ENCODE assay signal across 1 cellular context in the genomic region with DNA sequence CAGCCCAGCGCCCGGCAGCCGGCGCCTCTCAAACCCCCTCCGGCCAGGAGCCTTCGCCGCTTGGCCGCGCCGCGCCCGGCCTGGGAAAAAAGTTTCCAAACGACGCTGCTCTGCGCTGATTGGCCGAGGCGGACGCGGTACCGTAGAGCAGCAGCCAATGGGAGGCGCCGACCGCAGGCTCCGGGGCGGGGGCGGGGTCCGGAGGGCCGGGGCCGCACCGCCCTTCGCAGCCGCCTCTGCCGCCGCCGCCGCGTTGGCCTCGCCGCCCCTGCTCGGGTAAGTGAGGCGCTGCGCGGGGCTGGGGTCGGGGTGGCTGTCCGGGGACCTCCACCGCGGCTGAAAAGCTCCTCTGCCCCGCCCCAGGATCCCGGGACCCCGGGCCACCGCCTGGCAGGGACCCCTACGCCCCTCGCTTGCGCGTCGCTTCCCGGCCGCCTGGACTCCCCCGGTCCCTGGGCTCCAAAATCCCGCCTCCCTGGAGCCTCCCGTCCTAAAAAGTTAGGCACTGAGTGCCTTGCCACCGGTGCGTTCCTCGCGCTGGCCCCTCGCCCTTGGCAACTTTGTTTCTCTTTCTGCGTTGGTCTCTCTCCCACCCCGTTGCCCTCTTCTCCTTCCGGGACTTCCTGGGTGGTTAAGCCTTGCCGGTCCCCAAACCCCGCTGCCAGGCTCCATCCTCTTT.
TF ChIP-seq lines count a peak whose summit lies in the region.

A gene with protein sequence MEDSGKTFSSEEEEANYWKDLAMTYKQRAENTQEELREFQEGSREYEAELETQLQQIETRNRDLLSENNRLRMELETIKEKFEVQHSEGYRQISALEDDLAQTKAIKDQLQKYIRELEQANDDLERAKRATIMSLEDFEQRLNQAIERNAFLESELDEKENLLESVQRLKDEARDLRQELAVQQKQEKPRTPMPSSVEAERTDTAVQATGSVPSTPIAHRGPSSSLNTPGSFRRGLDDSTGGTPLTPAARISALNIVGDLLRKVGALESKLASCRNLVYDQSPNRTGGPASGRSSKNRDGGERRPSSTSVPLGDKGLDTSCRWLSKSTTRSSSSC (plus strand): TSS at position 227 of the 679 bp plus-strand sequence. CDS start 14,534 bp downstream, outside the sequence.

TF ChIP-seq in HepG2, 621 proteins besides CTCF, POLR2A, EP300 and RAD21 (continued from another document and continues in another):
- TF ChIP-seq POGK (CRISPR knock-in tag; conservative IDR thresholded peaks at IDR 0.05) (0 out of 2 replicates have a peak, but pooled peaks have one; percentile 55), ZNF326 (CRISPR knock-in tag; IDR thresholded peaks at IDR 0.05; ENCODE audit: borderline replicate concordance) (no peak), DBP (CRISPR knock-in tag; IDR thresholded peaks at IDR 0.05; ENCODE audit: not compliant biosample characterization) (no peak), NRL (CRISPR knock-in tag; IDR thresholded peaks at IDR 0.05; ENCODE audit: borderline replicate concordance) (peak; percentile 46; the same call in 1 of the 2 replicates), WIZ (CRISPR knock-in tag; IDR thresholded peaks at IDR 0.05) (peak; percentile 79; the same call in 1 of the 2 replicates), ZSCAN21 (CRISPR knock-in tag; IDR thresholded peaks at IDR 0.05; ENCODE audit: borderline replicate concordance) (peak; percentile 84), ZXDC (CRISPR knock-in tag; IDR thresholded peaks at IDR 0.05) (peak; percentile 91; the same call in 1 of the 2 replicates), SATB2 (CRISPR knock-in tag; IDR thresholded peaks at IDR 0.05) (peak; percentile 60; the same call in 1 of the 2 replicates), HNF4A (CRISPR knock-in tag; IDR thresholded peaks at IDR 0.05) (no peak), THAP11 (CRISPR knock-in tag; IDR thresholded peaks at IDR 0.05) (no peak; the same call in 1 of the 2 replicates), SMAD9 (CRISPR knock-in tag; IDR thresholded peaks at IDR 0.05) (no peak; the same call in 1 of the 2 replicates), RFX5 (IDR thresholded peaks at IDR 0.05; ENCODE audit: low read depth, low read length) (peak; percentile 79), SNRNP70 (IDR thresholded peaks at IDR 0.05; ENCODE audit: low read depth, low read length) (no peak), ZNF382 (CRISPR knock-in tag; IDR thresholded peaks at IDR 0.05; ENCODE audit: borderline replicate concordance) (no peak), SRY (CRISPR knock-in tag; IDR thresholded peaks at IDR 0.05) (peak; percentile 78; the same call in 1 of the 2 replicates), SCMH1 (CRISPR knock-in tag; IDR thresholded peaks at IDR 0.05; ENCODE audit: borderline replicate concordance) (no peak), RFXANK (CRISPR knock-in tag; IDR thresholded peaks at IDR 0.05) (0 out of 2 replicates have a peak, but pooled peaks have one; percentile 58), SIN3B (IDR thresholded peaks at IDR 0.05; ENCODE audit: low read length) (0 out of 2 replicates have a peak, but pooled peaks have one; percentile 44), ZNF510 (CRISPR knock-in tag; IDR thresholded peaks at IDR 0.05; ENCODE audit: low read depth) (0 out of 2 replicates have a peak, but pooled peaks have one; percentile 47), ZSCAN22 (CRISPR knock-in tag; IDR thresholded peaks at IDR 0.05) (0 out of 2 replicates have a peak, but pooled peaks have one; percentile 22), ZNF574 (CRISPR knock-in tag; IDR thresholded peaks at IDR 0.05) (peak; percentile 73)
- TF ChIP-seq, protein P1, sequence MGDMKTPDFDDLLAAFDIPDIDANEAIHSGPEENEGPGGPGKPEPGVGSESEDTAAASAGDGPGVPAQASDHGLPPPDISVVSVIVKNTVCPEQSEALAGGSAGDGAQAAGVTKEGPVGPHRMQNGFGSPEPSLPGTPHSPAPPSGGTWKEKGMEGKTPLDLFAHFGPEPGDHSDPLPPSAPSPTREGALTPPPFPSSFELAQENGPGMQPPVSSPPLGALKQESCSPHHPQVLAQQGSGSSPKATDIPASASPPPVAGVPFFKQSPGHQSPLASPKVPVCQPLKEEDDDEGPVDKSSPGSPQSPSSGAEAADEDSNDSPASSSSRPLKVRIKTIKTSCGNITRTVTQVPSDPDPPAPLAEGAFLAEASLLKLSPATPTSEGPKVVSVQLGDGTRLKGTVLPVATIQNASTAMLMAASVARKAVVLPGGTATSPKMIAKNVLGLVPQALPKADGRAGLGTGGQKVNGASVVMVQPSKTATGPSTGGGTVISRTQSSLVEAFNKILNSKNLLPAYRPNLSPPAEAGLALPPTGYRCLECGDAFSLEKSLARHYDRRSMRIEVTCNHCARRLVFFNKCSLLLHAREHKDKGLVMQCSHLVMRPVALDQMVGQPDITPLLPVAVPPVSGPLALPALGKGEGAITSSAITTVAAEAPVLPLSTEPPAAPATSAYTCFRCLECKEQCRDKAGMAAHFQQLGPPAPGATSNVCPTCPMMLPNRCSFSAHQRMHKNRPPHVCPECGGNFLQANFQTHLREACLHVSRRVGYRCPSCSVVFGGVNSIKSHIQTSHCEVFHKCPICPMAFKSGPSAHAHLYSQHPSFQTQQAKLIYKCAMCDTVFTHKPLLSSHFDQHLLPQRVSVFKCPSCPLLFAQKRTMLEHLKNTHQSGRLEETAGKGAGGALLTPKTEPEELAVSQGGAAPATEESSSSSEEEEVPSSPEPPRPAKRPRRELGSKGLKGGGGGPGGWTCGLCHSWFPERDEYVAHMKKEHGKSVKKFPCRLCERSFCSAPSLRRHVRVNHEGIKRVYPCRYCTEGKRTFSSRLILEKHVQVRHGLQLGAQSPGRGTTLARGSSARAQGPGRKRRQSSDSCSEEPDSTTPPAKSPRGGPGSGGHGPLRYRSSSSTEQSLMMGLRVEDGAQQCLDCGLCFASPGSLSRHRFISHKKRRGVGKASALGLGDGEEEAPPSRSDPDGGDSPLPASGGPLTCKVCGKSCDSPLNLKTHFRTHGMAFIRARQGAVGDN (CRISPR knock-in tag; IDR thresholded peaks at IDR 0.05), result peak; percentile 94
- TF ChIP-seq, protein P2, sequence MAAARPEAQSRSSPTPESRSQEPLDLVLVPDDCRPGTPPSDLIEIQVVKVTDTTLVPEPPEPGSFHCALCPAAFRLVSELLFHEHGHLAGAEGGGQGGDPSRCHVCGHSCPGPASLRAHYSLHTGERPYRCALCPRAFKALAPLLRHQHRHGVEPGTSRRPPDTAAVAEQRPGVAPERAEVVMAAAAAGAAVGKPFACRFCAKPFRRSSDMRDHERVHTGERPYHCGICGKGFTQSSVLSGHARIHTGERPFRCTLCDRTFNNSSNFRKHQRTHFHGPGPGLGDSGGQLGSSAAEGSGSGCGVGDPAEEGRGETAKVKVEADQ (CRISPR knock-in tag; IDR thresholded peaks at IDR 0.05; ENCODE audit: borderline replicate concordance), result peak; percentile 75; the same call in 1 of the 2 replicates
- TF ChIP-seq, protein P3, sequence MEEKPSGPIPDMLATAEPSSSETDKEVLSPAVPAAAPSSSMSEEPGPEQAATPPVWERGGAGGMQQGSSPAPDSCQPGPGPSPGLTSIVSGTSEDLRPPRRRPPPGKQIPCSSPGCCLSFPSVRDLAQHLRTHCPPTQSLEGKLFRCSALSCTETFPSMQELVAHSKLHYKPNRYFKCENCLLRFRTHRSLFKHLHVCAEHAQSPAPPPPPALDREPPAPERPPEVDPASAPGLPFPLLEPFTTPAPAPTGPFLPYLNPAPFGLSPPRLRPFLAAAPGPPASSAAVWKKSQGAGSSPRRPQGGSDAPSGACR (CRISPR knock-in tag; IDR thresholded peaks at IDR 0.05), result peak; percentile 67; the same call in 1 of the 2 replicates
- TF ChIP-seq, protein P4, sequence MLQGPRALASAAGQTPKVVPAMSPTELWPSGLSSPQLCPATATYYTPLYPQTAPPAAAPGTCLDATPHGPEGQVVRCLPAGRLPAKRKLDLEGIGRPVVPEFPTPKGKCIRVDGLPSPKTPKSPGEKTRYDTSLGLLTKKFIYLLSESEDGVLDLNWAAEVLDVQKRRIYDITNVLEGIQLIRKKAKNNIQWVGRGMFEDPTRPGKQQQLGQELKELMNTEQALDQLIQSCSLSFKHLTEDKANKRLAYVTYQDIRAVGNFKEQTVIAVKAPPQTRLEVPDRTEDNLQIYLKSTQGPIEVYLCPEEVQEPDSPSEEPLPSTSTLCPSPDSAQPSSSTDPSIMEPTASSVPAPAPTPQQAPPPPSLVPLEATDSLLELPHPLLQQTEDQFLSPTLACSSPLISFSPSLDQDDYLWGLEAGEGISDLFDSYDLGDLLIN (CRISPR knock-in tag; IDR thresholded peaks at IDR 0.05; ENCODE audit: borderline replicate concordance), result peak; percentile 66; the same call in 1 of the 2 replicates
- TF ChIP-seq, protein P5, sequence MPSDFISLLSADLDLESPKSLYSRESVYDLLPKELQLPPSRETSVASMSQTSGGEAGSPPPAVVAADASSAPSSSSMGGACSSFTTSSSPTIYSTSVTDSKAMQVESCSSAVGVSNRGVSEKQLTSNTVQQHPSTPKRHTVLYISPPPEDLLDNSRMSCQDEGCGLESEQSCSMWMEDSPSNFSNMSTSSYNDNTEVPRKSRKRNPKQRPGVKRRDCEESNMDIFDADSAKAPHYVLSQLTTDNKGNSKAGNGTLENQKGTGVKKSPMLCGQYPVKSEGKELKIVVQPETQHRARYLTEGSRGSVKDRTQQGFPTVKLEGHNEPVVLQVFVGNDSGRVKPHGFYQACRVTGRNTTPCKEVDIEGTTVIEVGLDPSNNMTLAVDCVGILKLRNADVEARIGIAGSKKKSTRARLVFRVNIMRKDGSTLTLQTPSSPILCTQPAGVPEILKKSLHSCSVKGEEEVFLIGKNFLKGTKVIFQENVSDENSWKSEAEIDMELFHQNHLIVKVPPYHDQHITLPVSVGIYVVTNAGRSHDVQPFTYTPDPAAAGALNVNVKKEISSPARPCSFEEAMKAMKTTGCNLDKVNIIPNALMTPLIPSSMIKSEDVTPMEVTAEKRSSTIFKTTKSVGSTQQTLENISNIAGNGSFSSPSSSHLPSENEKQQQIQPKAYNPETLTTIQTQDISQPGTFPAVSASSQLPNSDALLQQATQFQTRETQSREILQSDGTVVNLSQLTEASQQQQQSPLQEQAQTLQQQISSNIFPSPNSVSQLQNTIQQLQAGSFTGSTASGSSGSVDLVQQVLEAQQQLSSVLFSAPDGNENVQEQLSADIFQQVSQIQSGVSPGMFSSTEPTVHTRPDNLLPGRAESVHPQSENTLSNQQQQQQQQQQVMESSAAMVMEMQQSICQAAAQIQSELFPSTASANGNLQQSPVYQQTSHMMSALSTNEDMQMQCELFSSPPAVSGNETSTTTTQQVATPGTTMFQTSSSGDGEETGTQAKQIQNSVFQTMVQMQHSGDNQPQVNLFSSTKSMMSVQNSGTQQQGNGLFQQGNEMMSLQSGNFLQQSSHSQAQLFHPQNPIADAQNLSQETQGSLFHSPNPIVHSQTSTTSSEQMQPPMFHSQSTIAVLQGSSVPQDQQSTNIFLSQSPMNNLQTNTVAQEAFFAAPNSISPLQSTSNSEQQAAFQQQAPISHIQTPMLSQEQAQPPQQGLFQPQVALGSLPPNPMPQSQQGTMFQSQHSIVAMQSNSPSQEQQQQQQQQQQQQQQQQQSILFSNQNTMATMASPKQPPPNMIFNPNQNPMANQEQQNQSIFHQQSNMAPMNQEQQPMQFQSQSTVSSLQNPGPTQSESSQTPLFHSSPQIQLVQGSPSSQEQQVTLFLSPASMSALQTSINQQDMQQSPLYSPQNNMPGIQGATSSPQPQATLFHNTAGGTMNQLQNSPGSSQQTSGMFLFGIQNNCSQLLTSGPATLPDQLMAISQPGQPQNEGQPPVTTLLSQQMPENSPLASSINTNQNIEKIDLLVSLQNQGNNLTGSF (CRISPR knock-in tag; IDR thresholded peaks at IDR 0.05), result peak; percentile 37; the same call in 1 of the 2 replicates
